ENCODE assay signal across 20 cellular contexts in genomic region chr5:821504-821903, GRCh38. TPM values are rescaled to one million over a fixed set of nuclear protein-coding genes. Genes with fewer than 3 reads are reported as not detected.
DNase-seq lines count a peak whose midpoint lies in the region; ATAC-seq and TF ChIP-seq lines count a peak whose summit lies in the region.
"Had no signal": no experiment of that assay in that cellular context is flagged by ENCODE, and none has a peak within 500 bp of the region (broad histone marks: within the 10 kb centered on the region; RNA-seq: fewer than 3 reads in every experiment).

No MANE protein-coding gene starts in this region.

- 91% methylated on average over 8 of the region's 8 CpGs for WGBS in smooth muscle cell (ENCODE audit: low lambda C conversion rate)

- no peak overlapping the region for H3K27ac ChIP-seq in Panc1 (ENCODE audit: low read length)
- no peak overlapping the region for H3K27ac ChIP-seq in smooth muscle cell (ENCODE audit: low read depth)
- H3K27ac ChIP-seq: 22Rv1 had no signal

- ATAC-seq in Panc1 (no peak), mucosa of descending colon (peak; percentile 48), GM21723 (IDR thresholded peaks at IDR 0.05; ENCODE audit: unreplicated experiment) (no peak)
- ATAC-seq: GM12878 had no signal

- TF ChIP-seq CTCF in Panc1 (IDR thresholded peaks at IDR 0.05) (peak; percentile 19; the same call in 1 of the 2 replicates), mucosa of descending colon (IDR thresholded peaks at IDR 0.05) (no peak), smooth muscle cell (IDR thresholded peaks at IDR 0.05; ENCODE audit: borderline replicate concordance, insufficient read depth, poor library complexity, severe bottlenecking) (no peak)

- no peak overlapping the region for H3K4me2 ChIP-seq in smooth muscle cell

- H2AFZ ChIP-seq in smooth muscle cell (ENCODE audit: low read depth), result no peak overlapping the region

- H3K9ac ChIP-seq in smooth muscle cell (ENCODE audit: low read depth), result no peak overlapping the region

- DNase-seq in DMS153 treated with DMSO at 0.1 percent for 48 hours (lab: John Stamatoyannopoulos, UW; ENCODE audit: unreplicated experiment) (peak; percentile 10), DMS153 (lab: John Stamatoyannopoulos, UW) (no peak), HT-29 (ENCODE audit: low spot score) (peak; percentile 66), Panc1 (ENCODE audit: low read depth, low spot score) (no peak), mucosa of descending colon (peak in 1 of 3 donors; percentile 21), smooth muscle cell (lab: John Stamatoyannopoulos, UW; ENCODE audit: unreplicated experiment) (no peak), KG1 (lab: John Stamatoyannopoulos, UW) (no peak)
- DNase-seq: GF-D8, KBM-7, NCI-H1092 treated with DMSO at 0.1 percent for 48 hours, NCI-H146, NCI-H2029 treated with DMSO at 0.1 percent for 48 hours, NCI-H2227 treated with DMSO at 0.1 percent for 48 hours, NCI-H510A treated with DMSO at 0.1 percent for 48 hours, T-helper 2 cell had no signal

- H3F3A ChIP-seq in smooth muscle cell (ENCODE audit: low read depth), result no peaks in the 10 kb centered on the region

- H3K79me2 ChIP-seq in smooth muscle cell (ENCODE audit: low read depth), result no peaks in the 10 kb centered on the region

- H3K4me1 ChIP-seq in Panc1 (ENCODE audit: control insufficient read depth, insufficient read depth, low read length) (no peaks in the 10 kb centered on the region), mucosa of descending colon (ENCODE audit: low read depth) (no peaks in the 10 kb centered on the region), smooth muscle cell (ENCODE audit: low read depth) (no peaks in the 10 kb centered on the region)

- H4K20me1 ChIP-seq in smooth muscle cell (ENCODE audit: low read depth), result no peaks in the 10 kb centered on the region

- in situ Hi-C loops in Panc1 (cut with HindIII; ENCODE audit: low pct_unique_long_range_greater_than_20kb, low sequenced_read_pairs), result no loop called here

- intact Hi-C loops in Panc1 (cut with micrococcal nuclease; ENCODE audit: unreplicated experiment) (no loop called here), mucosa of descending colon (cut with DNase I, micrococcal nuclease) (no loop called here)

- H3K36me3 ChIP-seq in Panc1 (ENCODE audit: control insufficient read depth, insufficient read depth, low read length), result no peaks in the 10 kb centered on the region
- H3K36me3 ChIP-seq in mucosa of descending colon (ENCODE audit: low read depth), result no peaks in the 10 kb centered on the region
- no peaks in the 10 kb centered on the region for H3K36me3 ChIP-seq in smooth muscle cell (ENCODE audit: low read depth)

- CTCF ChIA-PET in Panc1 (lab: Charles Lee), result no interaction called here

- H3K27me3 ChIP-seq in Panc1 (ENCODE audit: control insufficient read depth, insufficient read depth, low read length) (no peaks in the 10 kb centered on the region), smooth muscle cell (ENCODE audit: low read depth) (no peaks in the 10 kb centered on the region)

- POLR2A ChIA-PET in Panc1 (lab: Charles Lee), result no interaction called here

- H3K9me3 ChIP-seq in Panc1 (ENCODE audit: control insufficient read depth, insufficient read depth, low read depth, low read length) (no peaks in the 10 kb centered on the region), mucosa of descending colon (no peaks in the 10 kb centered on the region), smooth muscle cell (replicated peaks; ENCODE audit: low read depth) (no peaks in the 10 kb centered on the region)

- BruUV-seq in Panc1 (replicated peaks; lab: Mats Ljungman, UMichigan), result no TSS peak

- no peak overlapping the region for H3K4me3 ChIP-seq in Panc1 (ENCODE audit: low read depth in 2 of 2, low read length in 2 of 2)
- no peak overlapping the region for H3K4me3 ChIP-seq in mucosa of descending colon
- no peak overlapping the region for H3K4me3 ChIP-seq in smooth muscle cell
- H3K4me3 ChIP-seq: GM12878 had no signal

RNA-seq across cellular contexts. Expression of gene ZDHHC11, which starts 29.3 kb away (rescaled TPM):
- 23.2 and 43.4 TPM in 2 replicates for total RNA-seq in HT-29 (2014; rRNA removed; shearing (Covaris generic))
- total RNA-seq in Panc1 (2021; ENCODE audit: unreplicated experiment) (3.0 TPM), mucosa of descending colon (10 to 100 TPM in 1 of 3 donors, 1 to 10 TPM in 2; 4.6 to 11.1 (median 7.0) TPM), smooth muscle cell (2.7 and 4.8 TPM in 2 replicates)
- polyA plus RNA-seq in Panc1 (2012; ENCODE audit: insufficient read length), result 2.4 TPM
- polyA plus RNA-seq in smooth muscle cell, result 1.7 and 5.5 TPM in 2 replicates
- polyA plus RNA-seq: CD14-positive monocyte had no signal

RNA-seq across cellular contexts. Expression of gene ZDHHC11B, which starts 37.0 kb away (rescaled TPM):
- 3.7 and 5.2 TPM in 2 replicates for total RNA-seq in HT-29 (2014; rRNA removed; shearing (Covaris generic))
- 1.4 TPM for total RNA-seq in Panc1 (2021; ENCODE audit: unreplicated experiment)
- polyA plus RNA-seq in Panc1 (2012; ENCODE audit: insufficient read length), result 1.4 TPM
- total RNA-seq in mucosa of descending colon, result 1 to 10 TPM in 2 of 3 donors, under 1 TPM in 1; 0.41 to 6.4 (median 4.6) TPM
- total RNA-seq in smooth muscle cell, result 0.04 TPM in 1 of 2 replicates, not detected in the other
- not detected in 2 replicates for polyA plus RNA-seq in smooth muscle cell
- total RNA-seq: GM12878, M059J had no signal
- polyA plus RNA-seq: CD14-positive monocyte had no signal

Comparison
In these comparisons a context has a peak if more than half of its experiments do, and no peak if none do; other contexts are left out.
1. DNase-seq: peak in DMS153 treated with DMSO at 0.1 percent for 48 hours (single experiment) and HT-29 (single experiment); none in DMS153 (single experiment), Panc1 (single experiment), smooth muscle cell (single experiment) and KG1 (single experiment).